1 cellular context compared by ENCODE assay signal in genomic region chr14:45253070-45253753, GRCh38.
TF ChIP-seq lines count a peak whose summit lies in the region.

TSS of gene MIS18BP1 (minus strand) at chr14:45253202. CDS start at chr14:45247286, 5,916 bp downstream.

TF ChIP-seq in HepG2, 621 proteins besides CTCF, POLR2A, EP300 and RAD21 (continued from another document and continues in another):
- TF ChIP-seq ZSCAN25 (CRISPR knock-in tag; IDR thresholded peaks at IDR 0.05) (no peak), MXD1 (CRISPR knock-in tag; IDR thresholded peaks at IDR 0.05) (peak; percentile 90), ZNF580 (CRISPR knock-in tag; IDR thresholded peaks at IDR 0.05; ENCODE audit: borderline replicate concordance, low read depth) (peak; percentile 90; the same call in 1 of the 2 replicates), TCF7L2 (IDR thresholded peaks at IDR 0.05; ENCODE audit: low read depth, low read length) (no peak), DRAP1 (CRISPR knock-in tag; IDR thresholded peaks at IDR 0.05) (peak; percentile 72), ZNF577 (CRISPR knock-in tag; IDR thresholded peaks at IDR 0.05; ENCODE audit: borderline replicate concordance, low read depth) (no peak), ZBTB1 (CRISPR knock-in tag; IDR thresholded peaks at IDR 0.05; ENCODE audit: borderline replicate concordance) (no peak; the same call in 1 of the 2 replicates), ZNF768 (CRISPR knock-in tag; IDR thresholded peaks at IDR 0.05) (peak; percentile 62; the same call in 1 of the 2 replicates), ZNF10 (CRISPR knock-in tag; IDR thresholded peaks at IDR 0.05; ENCODE audit: borderline replicate concordance, low read depth) (no peak), ZNF280D (CRISPR knock-in tag; IDR thresholded peaks at IDR 0.05) (peak; percentile 96), ZBTB10 (CRISPR knock-in tag; IDR thresholded peaks at IDR 0.05; ENCODE audit: borderline replicate concordance) (no peak), PBX2 (CRISPR knock-in tag; IDR thresholded peaks at IDR 0.05) (no peak), HNRNPUL1 (IDR thresholded peaks at IDR 0.05; ENCODE audit: low read depth, low read length) (no peak), TRIM22 (IDR thresholded peaks at IDR 0.05) (no peak), NFYC (CRISPR knock-in tag; IDR thresholded peaks at IDR 0.05) (peak; percentile 85), RBM39 (IDR thresholded peaks at IDR 0.05; ENCODE audit: low read depth, low read length, poor library complexity, severe bottlenecking) (no peak), ZNF790 (CRISPR knock-in tag; IDR thresholded peaks at IDR 0.05; ENCODE audit: borderline replicate concordance) (peak; percentile 79; the same call in 1 of the 2 replicates), ZNF678 (CRISPR knock-in tag; IDR thresholded peaks at IDR 0.05) (peak; percentile 68), ONECUT2 (CRISPR knock-in tag; IDR thresholded peaks at IDR 0.05) (peak; percentile 37; the same call in 1 of the 2 replicates), SETDB1 (CRISPR knock-in tag; IDR thresholded peaks at IDR 0.05; ENCODE audit: borderline replicate concordance) (no peak), MTA1 (CRISPR knock-in tag; IDR thresholded peaks at IDR 0.05; ENCODE audit: borderline replicate concordance) (peak; percentile 99), SP2 (CRISPR knock-in tag; IDR thresholded peaks at IDR 0.05) (peak; percentile 60), ZFP82 (CRISPR knock-in tag; IDR thresholded peaks at IDR 0.05; ENCODE audit: borderline replicate concordance) (peak; percentile 66; the same call in 1 of the 2 replicates), JDP2 (CRISPR knock-in tag; IDR thresholded peaks at IDR 0.05; ENCODE audit: borderline replicate concordance) (peak; percentile 86), ZMYM4 (CRISPR knock-in tag; IDR thresholded peaks at IDR 0.05) (peak; percentile 98), ZNF296 (CRISPR knock-in tag; conservative IDR thresholded peaks at IDR 0.05) (no peak; the same call in 1 of the 2 replicates), MBNL3 (CRISPR knock-in tag; conservative IDR thresholded peaks at IDR 0.05) (no peak), SNRNP70 (IDR thresholded peaks at IDR 0.05; ENCODE audit: low read depth, low read length) (no peak), ZFX (CRISPR knock-in tag; IDR thresholded peaks at IDR 0.05; ENCODE audit: low read depth) (peak; percentile 98), ZNF337 (CRISPR knock-in tag; IDR thresholded peaks at IDR 0.05; ENCODE audit: borderline replicate concordance, low read depth) (peak; percentile 91; the same call in 1 of the 2 replicates), ATF2 (CRISPR knock-in tag; IDR thresholded peaks at IDR 0.05) (peak; percentile 74; the same call in 1 of the 2 replicates), BHLHE40 (IDR thresholded peaks at IDR 0.05; ENCODE audit: low read length) (peak; percentile 52), DMTF1 (CRISPR knock-in tag; IDR thresholded peaks at IDR 0.05) (no peak), RBFOX2 (IDR thresholded peaks at IDR 0.05; ENCODE audit: low read depth, low read length) (peak; percentile 85), TOE1 (CRISPR knock-in tag; IDR thresholded peaks at IDR 0.05) (peak; percentile 75; the same call in 1 of the 2 replicates), PLSCR1 (CRISPR knock-in tag; IDR thresholded peaks at IDR 0.05; ENCODE audit: borderline replicate concordance) (no peak), ZNF598 (CRISPR knock-in tag; IDR thresholded peaks at IDR 0.05; ENCODE audit: borderline replicate concordance) (no peak), IKZF1 (IDR thresholded peaks at IDR 0.05) (no peak), HHEX (CRISPR knock-in tag; IDR thresholded peaks at IDR 0.05) (0 out of 2 replicates have a peak, but pooled peaks have one; percentile 38), ZNF724P (CRISPR knock-in tag; IDR thresholded peaks at IDR 0.05; ENCODE audit: borderline replicate concordance) (peak; percentile 46; the same call in 1 of the 2 replicates), PATZ1 (CRISPR knock-in tag; IDR thresholded peaks at IDR 0.05) (peak; percentile 49), PLRG1 (conservative IDR thresholded peaks at IDR 0.05) (no peak), ZNF101 (CRISPR knock-in tag; IDR thresholded peaks at IDR 0.05; ENCODE audit: borderline replicate concordance, low read depth) (no peak; the same call in 1 of the 2 replicates), IRF1 (CRISPR knock-in tag; IDR thresholded peaks at IDR 0.05; ENCODE audit: low read depth) (no peak), ZNF451 (CRISPR knock-in tag; IDR thresholded peaks at IDR 0.05) (peak; percentile 81; the same call in 1 of the 2 replicates), ZNF460 (CRISPR knock-in tag; IDR thresholded peaks at IDR 0.05; ENCODE audit: borderline replicate concordance) (no peak), ARHGAP35 (CRISPR knock-in tag; IDR thresholded peaks at IDR 0.05; ENCODE audit: borderline replicate concordance) (peak; percentile 87), FIP1L1 (IDR thresholded peaks at IDR 0.05; ENCODE audit: borderline replicate concordance, insufficient read depth, low read depth, low read length) (no peak)
